In genomic region chr14:34098045-34098984, GRCh38 we compare ENCODE assay signal across 9 cellular contexts.
DNase-seq lines count a peak whose midpoint lies in the region; ATAC-seq and TF ChIP-seq lines count a peak whose summit lies in the region.
"Had no signal": no experiment of that assay in that cellular context is flagged by ENCODE, and none has a peak within 500 bp of the region (broad histone marks: within the 10 kb centered on the region; RNA-seq: fewer than 3 reads in every experiment).

No MANE protein-coding gene starts in this region.

- H3K79me2 ChIP-seq in DOHH2 (ENCODE audit: control insufficient read depth, low read length) = no peaks in the 10 kb centered on the region

- TF ChIP-seq CTCF in DOHH2 (IDR thresholded peaks at IDR 0.05; ENCODE audit: low read depth, low read length, poor library complexity, severe bottlenecking) = peak; percentile 48
- peak; percentile 23 for TF ChIP-seq CTCF in HL-60 (IDR thresholded peaks at IDR 0.05; ENCODE audit: insufficient read depth, low read length)
- peak; percentile 60 to 69 (median 62) for TF ChIP-seq CTCF in nephron (IDR thresholded peaks at IDR 0.05; ENCODE audit: unreplicated experiment in 3 of 3)

- H3K9me3 ChIP-seq in DOHH2 (ENCODE audit: control insufficient read depth, insufficient read depth, low read length) = no peaks in the 10 kb centered on the region

- H3K4me3 ChIP-seq in DOHH2 (ENCODE audit: low read length) (no peak overlapping the region), HL-60 (replicated peaks; ENCODE audit: insufficient read depth, low read length) (no peak overlapping the region)

- no peak overlapping the region for H3K4me2 ChIP-seq in DOHH2 (ENCODE audit: low read length)

- H3K27me3 ChIP-seq in DOHH2 (ENCODE audit: control insufficient read depth, low read length) (no peaks in the 10 kb centered on the region), HL-60 (ENCODE audit: insufficient read depth, poor library complexity, severe bottlenecking) (no peaks in the 10 kb centered on the region)

- intact Hi-C loops in posterior vena cava (cut with DNase I) = loop anchor here (5.0 to 10.0 kb wide), 3 partner anchors 154 to 256 kb away; no protein-coding TSS in a partner anchor

- no peak for TF ChIP-seq POLR2A in erythroblast (IDR thresholded peaks at IDR 0.05; ENCODE audit: low read length)

- H3K36me3 Mint-ChIP-seq in T-helper 1 cell treated with Interleukin-12 subunit alpha and Interleukin-12 subunit beta and Interleukin-4 antibody, amounts not matched to agents 30 μg/mL and 1 μg/mL, for 36 hours (ENCODE audit: low read depth) = peaks cover 13% of the 10 kb centered on the region
- no peaks in the 10 kb centered on the region for H3K36me3 Mint-ChIP-seq in nephron (ENCODE audit: low read depth)

- no peak for ATAC-seq in GM21367 (IDR thresholded peaks at IDR 0.05; ENCODE audit: unreplicated experiment)
- ATAC-seq: naive thymus-derived CD4-positive, alpha-beta T cell had no signal

- no peaks in the 10 kb centered on the region for H3K36me3 ChIP-seq in DOHH2 (ENCODE audit: control insufficient read depth, low read length)

- DNase-seq in HL-60 (ENCODE audit: low read depth in 1 of 2, low spot score in 1 of 2) = peak; percentile 6 to 11
- peak; percentile 25 to 46 for DNase-seq in erythroblast (lab: John Stamatoyannopoulos, UW)
- no peak for DNase-seq in posterior vena cava (ENCODE audit: low spot score)
- DNase-seq in COLO668 (lab: John Stamatoyannopoulos, UW; ENCODE audit: unreplicated experiment) = no peak

- H3K27ac ChIP-seq in DOHH2 (ENCODE audit: low read depth, low read length) = no peak overlapping the region
- H3K27ac ChIP-seq in HL-60 (replicated peaks) = no peak overlapping the region

- no peaks in the 10 kb centered on the region for H3K27me3 Mint-ChIP-seq in T-helper 1 cell treated with Interleukin-12 subunit alpha and Interleukin-12 subunit beta and Interleukin-4 antibody, amounts not matched to agents 30 μg/mL and 1 μg/mL, for 36 hours (ENCODE audit: low read depth)
- peaks cover 22% of the 10 kb centered on the region for H3K27me3 Mint-ChIP-seq in nephron (ENCODE audit: low read depth)

- H3K4me1 ChIP-seq in DOHH2 (ENCODE audit: control insufficient read depth, low read length) = no peaks in the 10 kb centered on the region

- H3F3A ChIP-seq in DOHH2 (ENCODE audit: control insufficient read depth, insufficient read depth) = no peaks in the 10 kb centered on the region

- H3K9me2 ChIP-seq in DOHH2 (replicated peaks; ENCODE audit: control insufficient read depth, low read length) = no peaks in the 10 kb centered on the region

- H3K9me3 Mint-ChIP-seq in T-helper 1 cell treated with Interleukin-12 subunit alpha and Interleukin-12 subunit beta and Interleukin-4 antibody, amounts not matched to agents 30 μg/mL and 1 μg/mL, for 36 hours = peaks cover 6% of the 10 kb centered on the region
- no peaks in the 10 kb centered on the region for H3K9me3 Mint-ChIP-seq in nephron

- no peaks in the 10 kb centered on the region for H4K20me1 ChIP-seq in DOHH2 (ENCODE audit: control insufficient read depth, insufficient read depth, low read depth, low read length)

- no peak overlapping the region for H3K4me3 Mint-ChIP-seq in T-helper 1 cell treated with Interleukin-12 subunit alpha and Interleukin-12 subunit beta and Interleukin-4 antibody, amounts not matched to agents 30 μg/mL and 1 μg/mL, for 36 hours
- H3K4me3 Mint-ChIP-seq in nephron = no peak overlapping the region

- peaks cover 39% of the 10 kb centered on the region for H3K4me1 Mint-ChIP-seq in T-helper 1 cell treated with Interleukin-12 subunit alpha and Interleukin-12 subunit beta and Interleukin-4 antibody, amounts not matched to agents 30 μg/mL and 1 μg/mL, for 36 hours (ENCODE audit: low read depth)
- H3K4me1 Mint-ChIP-seq in nephron = peaks cover 32% of the 10 kb centered on the region

- peak overlapping the region; percentile 11 for H3K27ac Mint-ChIP-seq in T-helper 1 cell treated with Interleukin-12 subunit alpha and Interleukin-12 subunit beta and Interleukin-4 antibody, amounts not matched to agents 30 μg/mL and 1 μg/mL, for 36 hours
- H3K27ac Mint-ChIP-seq in nephron = peak overlapping the region; percentile 29 to 62 (median 52)

Comparison
In these comparisons a context has a peak if more than half of its experiments do, and no peak if none do; other contexts are left out.
1. DNase-seq: peak in HL-60 (2 of 2) and erythroblast (2 of 2); none in posterior vena cava (single experiment) and COLO668 (single experiment).
2. Peak in every context shown above with its lines, with median percentiles within 50 percentile points of each other: CTCF ChIP-seq.